18 cellular contexts compared by ENCODE assay signal in the genomic region with DNA sequence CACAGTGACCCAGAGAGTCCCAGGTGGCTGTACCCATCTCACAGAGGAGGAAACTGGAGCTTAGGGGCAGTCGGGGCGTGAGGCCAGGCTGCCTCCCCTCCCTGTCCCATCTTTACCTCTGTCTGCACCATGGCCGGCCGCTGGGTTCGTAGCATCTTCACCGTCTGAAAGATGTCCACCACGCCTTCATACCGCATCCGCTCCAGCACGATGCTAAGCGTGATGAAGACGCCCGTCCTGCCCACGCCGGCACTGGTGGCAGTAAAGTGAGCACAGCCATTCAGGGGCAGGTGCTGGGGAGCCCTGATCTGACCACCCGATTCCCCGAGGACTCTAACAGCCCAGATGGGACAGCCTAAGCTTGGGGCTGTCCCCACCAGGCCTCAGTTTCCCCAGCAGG.
DNase-seq lines count a peak whose midpoint lies in the region; ATAC-seq, FAIRE-seq and TF ChIP-seq lines count a peak whose summit lies in the region.
"Had no signal": no experiment of that assay in that cellular context is flagged by ENCODE, and none has a peak within 500 bp of the region (broad histone marks: within the 10 kb centered on the region; RNA-seq: fewer than 3 reads in every experiment).

No MANE protein-coding gene starts in this region.

- TF ChIP-seq RAD21 in HCT116 (IDR thresholded peaks at IDR 0.05; ENCODE audit: low read depth) (no peak), H1 (IDR thresholded peaks at IDR 0.05 in 1 of 2, conservative IDR thresholded peaks at IDR 0.05 in 1 of 2; ENCODE audit: low read depth in 2 of 2, low read length in 2 of 2) (no peak)

- TF ChIP-seq EP300 in H1 (IDR thresholded peaks at IDR 0.05; ENCODE audit: borderline replicate concordance in 1 of 2, low read depth in 2 of 2, low read length in 2 of 2) = no peak

- H3K27me3 ChIP-seq in HCT116 (ENCODE audit: insufficient read depth, low read length) (no peaks in the 10 kb centered on the region), H1 (replicated peaks in 1 of 4; ENCODE audit: control insufficient read depth in 3 of 4, extremely low read depth in 1 of 4, insufficient read depth in 3 of 4, low read length in 3 of 4) (no peaks in the 10 kb centered on the region), neuronal stem cell (ENCODE audit: control insufficient read depth in 3 of 3, insufficient read depth in 3 of 3, low read depth in 1 of 3, low read length in 3 of 3) (no peaks in the 10 kb centered on the region), aorta (ENCODE audit: control insufficient read depth in 1 of 2, insufficient read depth in 2 of 2, low read length in 1 of 2) (no peaks in the 10 kb centered on the region), lower lobe of right lung (ENCODE audit: low read depth) (no peaks in the 10 kb centered on the region)

- H2BK120ac ChIP-seq in H1 (replicated peaks; ENCODE audit: low read depth, low read length) = no peak overlapping the region
- no peak overlapping the region for H2BK120ac ChIP-seq in neuronal stem cell (ENCODE audit: low read depth, low read length)

- H3K18ac ChIP-seq in H1 (ENCODE audit: extremely low read depth, low read length) = no peak overlapping the region
- H3K18ac ChIP-seq in neuronal stem cell (ENCODE audit: low read length) = peak overlapping the region; percentile 13

- H3K9me3 ChIP-seq in HCT116 (ENCODE audit: control insufficient read depth in 1 of 2, insufficient read depth in 1 of 2, low read depth in 1 of 2, low read length in 2 of 2) = no peaks in the 10 kb centered on the region
- H3K9me3 ChIP-seq in H1 (ENCODE audit: insufficient read depth in 2 of 2, low read depth in 1 of 2, low read length in 1 of 2) = peaks cover 0 to 4% of the 10 kb centered on the region in 2 experiments; a peak in 1 of 4 replicates
- H3K9me3 ChIP-seq in neuronal stem cell (replicated peaks in 1 of 2; ENCODE audit: control insufficient read depth in 2 of 2, insufficient read depth in 1 of 2, low read depth in 1 of 2, low read length in 2 of 2) = peaks cover 24 to 38% of the 10 kb centered on the region in 2 donors
- no peaks in the 10 kb centered on the region for H3K9me3 ChIP-seq in aorta (ENCODE audit: control insufficient read depth, low read length)
- peaks cover 1% of the 10 kb centered on the region for H3K9me3 ChIP-seq in lower lobe of right lung
- H3K9me3 ChIP-seq: HAP-1 had no signal

- no peak overlapping the region for H3K56ac ChIP-seq in H1 (replicated peaks; ENCODE audit: insufficient read length, low read depth, low read length)

- H4K8ac ChIP-seq in H1 (ENCODE audit: extremely low read depth, insufficient read depth, low read length) (peak overlapping the region; percentile 5; the same call in 1 of the 2 replicates), neuronal stem cell (ENCODE audit: low read depth, low read length) (peak overlapping the region; percentile 1)

- no peak overlapping the region for H3K14ac ChIP-seq in H1 (ENCODE audit: insufficient read length)
- no peak overlapping the region for H3K14ac ChIP-seq in neuronal stem cell (ENCODE audit: low read length)

- H4K20me1 ChIP-seq in HCT116 (ENCODE audit: insufficient read depth) = no peaks in the 10 kb centered on the region
- H4K20me1 ChIP-seq in H1 (replicated peaks in 1 of 2; ENCODE audit: control insufficient read depth in 1 of 2, insufficient read depth in 2 of 2, low read length in 2 of 2) = peaks cover 4 to 13% of the 10 kb centered on the region in 2 experiments

- H2BK15ac ChIP-seq in H1 (ENCODE audit: low read length) (no peak overlapping the region), neuronal stem cell (ENCODE audit: low read length) (no peak overlapping the region)

- no peak overlapping the region for H3K27ac ChIP-seq in HCT116 (ENCODE audit: low read depth, low read length)
- no peak overlapping the region for H3K27ac ChIP-seq in H1 (ENCODE audit: low read depth, low read length)
- no peak overlapping the region for H3K27ac ChIP-seq in neuronal stem cell (replicated peaks; ENCODE audit: low read length)
- H3K27ac ChIP-seq in aorta (ENCODE audit: low read depth in 1 of 2, low read length in 2 of 2) = no peak overlapping the region
- no peak overlapping the region for H3K27ac ChIP-seq in lower lobe of right lung

- intact Hi-C loops in HCT116 (cut with micrococcal nuclease) = no loop called here
- intact Hi-C loops in aorta (cut with DNase I) = loop anchor here in 1 of 2 donors (2.0 kb wide), 1 partner anchor 63 kb away; no protein-coding TSS in a partner anchor
- intact Hi-C loops in lower lobe of right lung (cut with DNase I) = no loop called here

- no peaks in the 10 kb centered on the region; the same call in 1 of the 2 replicates for H3K79me1 ChIP-seq in H1 (ENCODE audit: low read depth, low read length)
- peaks cover 11% of the 10 kb centered on the region for H3K79me1 ChIP-seq in neuronal stem cell (ENCODE audit: low read depth, low read length)

- H3K36me3 ChIP-seq in HCT116 (ENCODE audit: control insufficient read depth in 1 of 2, insufficient read depth in 2 of 2, low read length in 2 of 2) (peaks cover 5 to 31% of the 10 kb centered on the region in 2 experiments; a peak in 2 of 4 replicates), H1 (ENCODE audit: control insufficient read depth in 2 of 4, insufficient read depth in 4 of 4, low read length in 3 of 4) (peaks cover 31 to 54% (median 47%) of the 10 kb centered on the region in 4 experiments), neuronal stem cell (replicated peaks in 1 of 2; ENCODE audit: control insufficient read depth in 2 of 2, insufficient read depth in 2 of 2, low read length in 2 of 2) (peaks cover 64 to 86% of the 10 kb centered on the region in 2 donors), aorta (ENCODE audit: control insufficient read depth in 1 of 2, insufficient read depth in 2 of 2, low read length in 1 of 2) (peaks cover 1 to 4% of the 10 kb centered on the region in 2 donors), lower lobe of right lung (peaks cover 38% of the 10 kb centered on the region)

- CTCF ChIA-PET in HCT116 (lab: Charles Lee) (no interaction called here), H1 (lab: Charles Lee; ENCODE audit: partially characterized antibody) (interaction anchor here (0.6 to 1.1 kb wide), 4 partner anchors 12 to 334 kb away, joined by 3 to 4 read pairs (median 3); no protein-coding TSS in a partner anchor)

- no peak overlapping the region for H3K9ac ChIP-seq in HCT116 (ENCODE audit: low read length)
- no peak overlapping the region for H3K9ac ChIP-seq in H1 (replicated peaks in 1 of 4; ENCODE audit: extremely low read depth in 1 of 4, low read depth in 3 of 4, low read length in 3 of 4)
- H3K9ac ChIP-seq in neuronal stem cell (ENCODE audit: low read depth, low read length, poor library complexity) = peak overlapping the region; percentile 38

- no peak overlapping the region for H3K23ac ChIP-seq in H1 (ENCODE audit: insufficient read length)
- H3K23ac ChIP-seq in neuronal stem cell (ENCODE audit: low read depth, low read length, poor library complexity) = peak overlapping the region; percentile 86

- H2AFZ ChIP-seq in HCT116 (ENCODE audit: low read depth, low read length, poor library complexity, severe bottlenecking) (no peak overlapping the region), H1 (ENCODE audit: low read length) (no peak overlapping the region), neuronal stem cell (ENCODE audit: low read length) (no peak overlapping the region)

- no peaks in the 10 kb centered on the region for H3K79me2 ChIP-seq in HCT116 (ENCODE audit: insufficient read depth, low read length)
- H3K79me2 ChIP-seq in H1 (ENCODE audit: control insufficient read depth in 1 of 2, insufficient read depth in 2 of 2, low read length in 2 of 2) = no peaks in the 10 kb centered on the region

- no peak for FAIRE-seq in H1 (lab: Jason Lieb, UNC)
- FAIRE-seq: GM12891, GM19239 had no signal

- H2BK20ac ChIP-seq in H1 (ENCODE audit: low read length) = no peak overlapping the region

- TF ChIP-seq CTCF in HCT116 (IDR thresholded peaks at IDR 0.05 in 2 of 3, conservative IDR thresholded peaks at IDR 0.05 in 1 of 3; ENCODE audit: borderline replicate concordance in 1 of 3, insufficient read depth in 1 of 3, low read depth in 2 of 3, low read length in 2 of 3) (no peak), H1 (IDR thresholded peaks at IDR 0.05; ENCODE audit: control extremely low read depth in 1 of 3, insufficient read depth in 1 of 3, low read depth in 1 of 3, low read length in 3 of 3) (no peak), lower lobe of right lung (IDR thresholded peaks at IDR 0.05) (no peak)

- BruUV-seq in HCT116 (replicated peaks; lab: Mats Ljungman, UMichigan) = no TSS peak

- no peak overlapping the region for H2BK12ac ChIP-seq in H1 (ENCODE audit: low read depth, low read length)
- no peak overlapping the region for H2BK12ac ChIP-seq in neuronal stem cell (ENCODE audit: low read length)

- 94% methylated on average over 14 of the region's 17 CpGs; no CpG with 5 or more reads in 1 of the 2 experiments for whole genome bisulfite sequencing in H1 (ENCODE audit: extremely low coverage in 1 of 2, insufficient coverage in 1 of 2, insufficient read length in 1 of 2, insufficient replicate concordance in 2 of 2, low coverage in 1 of 2, low lambda C conversion rate in 2 of 2, missing lambda C conversion rate in 1 of 2), 2 experiments
- no CpG with 5 or more reads among the region's 17 CpGs for WGBS in neuronal stem cell (ENCODE audit: extremely low coverage in 2 of 2, insufficient read length in 2 of 2, insufficient replicate concordance in 1 of 2), 2 donors
- 93 to 94% methylated on average over 17 of the region's 17 CpGs for WGBS in aorta, 2 donors

- RAD21 ChIA-PET in HCT116 (lab: Charles Lee; ENCODE audit: low non-redundant PET in 1 of 2, low total read pairs in 2 of 2, uncharacterized antibody in 2 of 2, unreplicated experiment in 2 of 2) = no interaction called here

- H3K4ac ChIP-seq in H1 (replicated peaks; ENCODE audit: insufficient read length, low read depth, low read length) = no peak overlapping the region
- no peak overlapping the region for H3K4ac ChIP-seq in neuronal stem cell (ENCODE audit: low read length)

- no peak for DNase-seq in HCT116 (ENCODE audit: low read depth, low spot score)
- DNase-seq in H1 (ENCODE audit: low read depth in 1 of 2, low spot score in 2 of 2) = no peak
- no peak for DNase-seq in neuronal stem cell (ENCODE audit: low spot score)
- no peak for DNase-seq in aorta
- no peak for DNase-seq in lower lobe of right lung
- no peak for DNase-seq in H4 (ENCODE audit: low spot score)
- DNase-seq: C1 segment of cervical spinal cord; Calu3; CD4-positive, alpha-beta memory T cell; COR-L47; DMS53; DMS79 treated with DMSO at 0.1 percent for 48 hours; GF-D8; GOT3 had no signal

- POLR2A ChIA-PET in HCT116 (lab: Charles Lee) (no interaction called here), H1 (lab: Charles Lee; ENCODE audit: partially characterized antibody) (interaction anchor here (0.6 to 1.3 kb wide), 2 partner anchors 11 to 17 kb away, joined by 3 to 4 read pairs; no protein-coding TSS in a partner anchor)

- no peak overlapping the region for H3K4me3 ChIP-seq in HCT116 (replicated peaks in 1 of 2; ENCODE audit: low read depth in 1 of 2, low read length in 2 of 2)
- no peak overlapping the region for H3K4me3 ChIP-seq in H1 (ENCODE audit: extremely low read depth in 1 of 4, insufficient read depth in 2 of 4, low read depth in 3 of 4, low read length in 4 of 4)
- no peak overlapping the region for H3K4me3 ChIP-seq in neuronal stem cell (ENCODE audit: low read length in 2 of 2)
- H3K4me3 ChIP-seq in aorta (ENCODE audit: low read length in 2 of 2) = no peak overlapping the region
- H3K4me3 ChIP-seq in lower lobe of right lung = no peak overlapping the region
- H3K4me3 ChIP-seq: HAP-1 had no signal

- peaks cover 8% of the 10 kb centered on the region; the same call in 1 of the 2 replicates for H3K23me2 ChIP-seq in H1 (ENCODE audit: low read depth, low read length)

- no peaks in the 10 kb centered on the region for H3K9me2 ChIP-seq in HCT116 (ENCODE audit: insufficient read depth)

- TF ChIP-seq POLR2A in HCT116 (IDR thresholded peaks at IDR 0.05; ENCODE audit: borderline replicate concordance, extremely low read depth, insufficient read depth, insufficient read length) = no peak
- no peak for TF ChIP-seq POLR2A in H1 (IDR thresholded peaks at IDR 0.05; ENCODE audit: control extremely low read depth in 1 of 2, low read depth in 2 of 2, low read length in 2 of 2)

- H2BK5ac ChIP-seq in H1 (ENCODE audit: low read depth, low read length) = no peak overlapping the region
- H2BK5ac ChIP-seq in neuronal stem cell (ENCODE audit: low read length) = no peak overlapping the region

- no peak overlapping the region for H4K5ac ChIP-seq in H1 (ENCODE audit: insufficient read length, low read depth, low read length)

- H2AK5ac ChIP-seq in H1 (ENCODE audit: low read depth, low read length) = no peak overlapping the region
- no peak overlapping the region for H2AK5ac ChIP-seq in neuronal stem cell (ENCODE audit: low read depth, low read length)

- ATAC-seq in HCT116 = 0 out of 2 replicates have a peak, but pooled peaks have one; percentile 22
- peak; percentile 8 for ATAC-seq in aorta (ENCODE audit: low FRiP score)
- ATAC-seq in lower lobe of right lung = no peak
- no peak for ATAC-seq in GM18517 (IDR thresholded peaks at IDR 0.05; ENCODE audit: unreplicated experiment)

- H3K4me1 ChIP-seq in HCT116 (ENCODE audit: control insufficient read depth in 1 of 2, insufficient read depth in 2 of 2, low read length in 2 of 2) (no peaks in the 10 kb centered on the region), H1 (replicated peaks in 1 of 4; ENCODE audit: control insufficient read depth in 3 of 4, insufficient read depth in 4 of 4, low read length in 3 of 4) (no peaks in the 10 kb centered on the region), neuronal stem cell (ENCODE audit: control insufficient read depth in 2 of 2, insufficient read depth in 1 of 2, low read depth in 1 of 2, low read length in 2 of 2) (no peaks in the 10 kb centered on the region), aorta (ENCODE audit: control insufficient read depth in 1 of 2, insufficient read depth in 2 of 2, low read length in 2 of 2) (no peaks in the 10 kb centered on the region), lower lobe of right lung (no peaks in the 10 kb centered on the region)
- H3K4me1 ChIP-seq: HAP-1 had no signal

- H3K4me2 ChIP-seq in HCT116 (ENCODE audit: low read length) (no peak overlapping the region), H1 (ENCODE audit: insufficient read depth in 1 of 2, low read depth in 2 of 2, low read length in 2 of 2) (no peak overlapping the region), neuronal stem cell (ENCODE audit: insufficient read depth, low read length, poor library complexity, severe bottlenecking) (no peak overlapping the region)

- H4K91ac ChIP-seq in H1 (replicated peaks; ENCODE audit: insufficient read length, low read length) (no peak overlapping the region), neuronal stem cell (ENCODE audit: low read depth, low read length, poor library complexity) (no peak overlapping the region)

Comparison
In these comparisons a context has a peak if more than half of its experiments do, and no peak if none do; other contexts are left out.
1. ATAC-seq: peak in HCT116 (single experiment) and aorta (single experiment); none in lower lobe of right lung (0 of 2) and GM18517 (single experiment).